ENCODE assay signal across 17 cellular contexts in the genomic region with DNA sequence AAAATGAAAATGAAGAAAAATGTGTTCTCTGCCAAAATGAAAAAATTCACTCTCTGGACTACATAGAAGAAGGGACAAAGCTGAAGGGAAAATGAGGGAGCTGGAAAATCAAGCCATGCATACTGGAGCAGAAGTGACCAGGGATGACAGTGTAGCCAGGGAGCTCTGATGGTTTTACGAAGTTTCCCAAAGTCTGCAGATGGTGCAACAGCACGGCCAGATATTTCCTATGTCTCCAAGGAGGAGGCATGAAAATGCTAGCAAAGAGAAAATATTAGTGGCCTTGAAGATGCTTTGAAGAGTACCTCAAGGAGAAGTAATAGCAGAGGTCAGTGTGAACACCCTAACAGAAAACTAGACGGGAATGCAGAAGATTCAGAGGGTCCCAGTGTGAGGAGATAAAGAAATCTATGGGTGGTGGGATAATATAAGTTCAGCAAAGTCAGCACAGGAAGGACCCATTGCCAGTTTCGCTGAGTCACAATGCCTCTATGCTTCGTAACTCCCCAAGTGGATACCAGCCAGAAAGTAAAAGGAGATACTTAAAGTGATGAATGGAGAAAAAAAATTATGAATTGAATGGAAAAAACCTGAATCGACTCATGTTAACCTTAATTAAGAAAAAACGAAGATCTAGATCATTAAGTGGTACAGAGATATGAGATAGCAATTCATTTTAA. TPM values are rescaled to one million over a fixed set of nuclear protein-coding genes. Genes with fewer than 3 reads are reported as not detected.
DNase-seq lines count a peak whose midpoint lies in the region; ATAC-seq, FAIRE-seq and TF ChIP-seq lines count a peak whose summit lies in the region.
"Had no signal": no experiment of that assay in that cellular context is flagged by ENCODE, and none has a peak within 500 bp of the region (broad histone marks: within the 10 kb centered on the region; RNA-seq: fewer than 3 reads in every experiment).

No MANE protein-coding gene starts in this region.

- no peaks in the 10 kb centered on the region for H4K20me1 ChIP-seq in H1 (replicated peaks in 1 of 2; ENCODE audit: control insufficient read depth in 1 of 2, insufficient read depth in 2 of 2, low read length in 2 of 2)

- H3K14ac ChIP-seq in H1 (ENCODE audit: insufficient read length): no peak overlapping the region

- H3K9ac ChIP-seq in H1 (replicated peaks in 1 of 4; ENCODE audit: extremely low read depth in 1 of 4, low read depth in 3 of 4, low read length in 3 of 4): no peak overlapping the region

- no peak for TF ChIP-seq POLR2A in H1 (IDR thresholded peaks at IDR 0.05; ENCODE audit: control extremely low read depth in 1 of 2, low read depth in 2 of 2, low read length in 2 of 2)

- H3K27me3 ChIP-seq in H1 (replicated peaks in 1 of 4; ENCODE audit: control insufficient read depth in 3 of 4, extremely low read depth in 1 of 4, insufficient read depth in 3 of 4, low read length in 3 of 4): no peaks in the 10 kb centered on the region
- no peaks in the 10 kb centered on the region for H3K27me3 ChIP-seq in H7 (ENCODE audit: control insufficient read depth, insufficient read depth, low read length)
- H3K27me3 ChIP-seq: ascending aorta had no signal

- H3K36me3 Mint-ChIP-seq in type B pancreatic cell: no peaks in the 10 kb centered on the region
- H3K36me3 Mint-ChIP-seq: activated CD4-positive, alpha-beta memory T cell treated with anti-CD3 and anti-CD28 coated beads for 36 hours had no signal

- no peak overlapping the region for H3K56ac ChIP-seq in H1 (replicated peaks; ENCODE audit: insufficient read length, low read depth, low read length)

- H2AFZ ChIP-seq in H1 (ENCODE audit: low read length): peak overlapping the region; percentile 48; the same call in 1 of the 2 replicates

- whole genome bisulfite sequencing in H1 (ENCODE audit: extremely low coverage in 1 of 2, insufficient coverage in 1 of 2, insufficient read length in 1 of 2, insufficient replicate concordance in 2 of 2, low coverage in 1 of 2, low lambda C conversion rate in 2 of 2, missing lambda C conversion rate in 1 of 2), 2 experiments: 82% methylated on average over 7 of the region's 7 CpGs; no CpG with 5 or more reads in 1 of the 2 experiments

- H3K9me3 ChIP-seq in H1 (ENCODE audit: insufficient read depth in 2 of 2, low read depth in 1 of 2, low read length in 1 of 2): no peaks in the 10 kb centered on the region
- H3K9me3 ChIP-seq: ascending aorta had no signal

- H3K4me2 ChIP-seq in H1 (ENCODE audit: insufficient read depth in 1 of 2, low read depth in 2 of 2, low read length in 2 of 2): no peak overlapping the region; a peak in 1 of 4 replicates

- H3K4me1 ChIP-seq in H1 (replicated peaks in 1 of 4; ENCODE audit: control insufficient read depth in 3 of 4, insufficient read depth in 4 of 4, low read length in 3 of 4): peaks cover 0 to 6% (median 1%) of the 10 kb centered on the region in 4 experiments; a peak in 4 of 7 replicates
- H3K4me1 ChIP-seq: ascending aorta had no signal

- DNase-seq in ELR (ENCODE audit: low read depth) (peak; percentile 53), RKO (ENCODE audit: low spot score) (peak; percentile 12), H1 (ENCODE audit: low read depth in 1 of 2, low spot score in 2 of 2) (no peak), omental fat pad (ENCODE audit: low spot score) (no peak), H7 (no peak), type B pancreatic cell (ENCODE audit: extremely low spot score, unreplicated experiment) (no peak)
- DNase-seq in activated T-cell treated with anti-CD3 and anti-CD28 coated beads, Interleukin-2, amount 50 U/mL, for 48 hours: no peak
- DNase-seq: activated CD4-positive, alpha-beta memory T cell treated with anti-CD3 and anti-CD28 coated beads for 36 hours; effector memory CD4-positive, alpha-beta T cell; left cardiac atrium; NCI-H2081; NK-92 treated with Interleukin-12 subunit alpha and Interleukin-12 subunit beta, amount 100 ng/mL, for 24 hours; SIG-M5 had no signal

- H4K5ac ChIP-seq in H1 (ENCODE audit: insufficient read length, low read depth, low read length): no peak overlapping the region

- no peak overlapping the region for H2AK5ac ChIP-seq in H1 (ENCODE audit: low read depth, low read length)

- no peak overlapping the region for H3K4me3 Mint-ChIP-seq in type B pancreatic cell
- H3K4me3 Mint-ChIP-seq: activated CD4-positive, alpha-beta memory T cell treated with anti-CD3 and anti-CD28 coated beads for 36 hours had no signal

- no peaks in the 10 kb centered on the region for H3K9me3 Mint-ChIP-seq in type B pancreatic cell
- H3K9me3 Mint-ChIP-seq: activated CD4-positive, alpha-beta memory T cell treated with anti-CD3 and anti-CD28 coated beads for 36 hours had no signal

- H2BK12ac ChIP-seq in H1 (ENCODE audit: low read depth, low read length): peak overlapping the region; percentile 12; the same call in 1 of the 2 replicates

- no peaks in the 10 kb centered on the region for H3K36me3 ChIP-seq in H1 (ENCODE audit: control insufficient read depth in 2 of 4, insufficient read depth in 4 of 4, low read length in 3 of 4)
- H3K36me3 ChIP-seq in H7 (replicated peaks; ENCODE audit: control insufficient read depth, insufficient read depth, low read length): no peaks in the 10 kb centered on the region
- H3K36me3 ChIP-seq: ascending aorta had no signal

- no peaks in the 10 kb centered on the region for H3K79me1 ChIP-seq in H1 (ENCODE audit: low read depth, low read length)

- ATAC-seq in omental fat pad (ENCODE audit: low FRiP score) (peak; percentile 76), HG03571 (IDR thresholded peaks at IDR 0.05; ENCODE audit: unreplicated experiment) (no peak)

- TF ChIP-seq CTCF in H1 (IDR thresholded peaks at IDR 0.05; ENCODE audit: control extremely low read depth in 1 of 3, insufficient read depth in 1 of 3, low read depth in 1 of 3, low read length in 3 of 3) (no peak), omental fat pad (IDR thresholded peaks at IDR 0.05) (no peak), type B pancreatic cell (conservative IDR thresholded peaks at IDR 0.05) (no peak)

- CTCF ChIA-PET in H1 (lab: Charles Lee; ENCODE audit: partially characterized antibody): interaction anchor here (0.9 to 1.3 kb wide), 4 partner anchors 9 to 233 kb away, joined by 3 read pairs; no protein-coding TSS in a partner anchor

- POLR2A ChIA-PET in H1 (lab: Charles Lee; ENCODE audit: partially characterized antibody): no interaction called here

- FAIRE-seq in H1 (lab: Jason Lieb, UNC): no peak
- FAIRE-seq: TTC549 had no signal

- H4K8ac ChIP-seq in H1 (ENCODE audit: extremely low read depth, insufficient read depth, low read length): no peak overlapping the region

- no peak overlapping the region for H2BK5ac ChIP-seq in H1 (ENCODE audit: low read depth, low read length)

- peaks cover 4% of the 10 kb centered on the region for H3K4me1 Mint-ChIP-seq in type B pancreatic cell (ENCODE audit: unreplicated experiment)

- H2BK20ac ChIP-seq in H1 (ENCODE audit: low read length): 0 out of 2 replicates have a peak overlapping the region, but pooled peaks have one; percentile 53

- H2BK15ac ChIP-seq in H1 (ENCODE audit: low read length): 0 out of 2 replicates have a peak overlapping the region, but pooled peaks have one; percentile 9

- no peak overlapping the region for H3K18ac ChIP-seq in H1 (ENCODE audit: extremely low read depth, low read length)

- no peak for TF ChIP-seq EP300 in H1 (IDR thresholded peaks at IDR 0.05; ENCODE audit: borderline replicate concordance in 1 of 2, low read depth in 2 of 2, low read length in 2 of 2)

- no peak overlapping the region for H3K23ac ChIP-seq in H1 (ENCODE audit: insufficient read length)

- H3K27me3 Mint-ChIP-seq in type B pancreatic cell: peaks cover 45% of the 10 kb centered on the region
- H3K27me3 Mint-ChIP-seq: activated CD4-positive, alpha-beta memory T cell treated with anti-CD3 and anti-CD28 coated beads for 36 hours had no signal

- H3K4me3 ChIP-seq in H1 (ENCODE audit: extremely low read depth in 1 of 4, insufficient read depth in 2 of 4, low read depth in 3 of 4, low read length in 4 of 4) (no peak overlapping the region), H7 (ENCODE audit: insufficient read depth, low read depth, low read length) (no peak overlapping the region)
- H3K4me3 ChIP-seq: ascending aorta had no signal

- H3K4ac ChIP-seq in H1 (replicated peaks; ENCODE audit: insufficient read length, low read depth, low read length): no peak overlapping the region

- H4K91ac ChIP-seq in H1 (replicated peaks; ENCODE audit: insufficient read length, low read length): no peak overlapping the region

- no peaks in the 10 kb centered on the region for H3K23me2 ChIP-seq in H1 (ENCODE audit: low read depth, low read length)

- no peak overlapping the region for H3K27ac Mint-ChIP-seq in type B pancreatic cell
- H3K27ac Mint-ChIP-seq: activated CD4-positive, alpha-beta memory T cell treated with anti-CD3 and anti-CD28 coated beads for 36 hours had no signal

- no peak overlapping the region for H3K27ac ChIP-seq in H1 (ENCODE audit: low read depth, low read length)
- H3K27ac ChIP-seq: ascending aorta, HL-60 had no signal

- no peaks in the 10 kb centered on the region for H3K79me2 ChIP-seq in H1 (ENCODE audit: control insufficient read depth in 1 of 2, insufficient read depth in 2 of 2, low read length in 2 of 2)

- TF ChIP-seq RAD21 in H1 (IDR thresholded peaks at IDR 0.05 in 1 of 2, conservative IDR thresholded peaks at IDR 0.05 in 1 of 2; ENCODE audit: low read depth in 2 of 2, low read length in 2 of 2): no peak

- no peak overlapping the region for H2BK120ac ChIP-seq in H1 (replicated peaks; ENCODE audit: low read depth, low read length)

TF ChIP-seq in H1, 55 proteins besides CTCF, POLR2A, EP300 and RAD21:
- peak; percentile 87 for TF ChIP-seq BACH1 (IDR thresholded peaks at IDR 0.05; ENCODE audit: low read length)
- TF ChIP-seq POU5F1 (IDR thresholded peaks at IDR 0.05; ENCODE audit: low read depth, low read length): no peak
- TF ChIP-seq MAFK (IDR thresholded peaks at IDR 0.05; ENCODE audit: low read depth, low read length): peak; percentile 59
- no peak for TF ChIP-seq RNF2 (IDR thresholded peaks at IDR 0.05; ENCODE audit: borderline replicate concordance, low read depth, low read length, missing control alignments, poor library complexity, severe bottlenecking)
- TF ChIP-seq RBBP5 (IDR thresholded peaks at IDR 0.05; ENCODE audit: borderline replicate concordance, low read depth, low read length): no peak

RNA-seq across cellular contexts. Expression of a gene that starts 39.1 kb away (rescaled TPM):
- 13.6 and 15.6 TPM in 2 replicates for total RNA-seq in H1 (2021; fragmentation: NEBNext Ultra II Directional; extraction: Animal tissue kit (Norgen Biotek cat#: 25700))
- polyA plus RNA-seq in H1 (2011; rRNA removed): 35.7 and 40.1 TPM in 2 replicates
- polyA plus RNA-seq in H1 (2011; cell fraction: cytosol; rRNA removed): 22.8 TPM
- 26.6 TPM for polyA plus RNA-seq in H1 (2011; cell fraction: nucleus; rRNA removed)
- 10.8 to 18.8 TPM (median 17.0 TPM) in 4 replicates for polyA plus RNA-seq in H1 (2012, experiment 1 of 2)
- polyA plus RNA-seq in H1 (2012, experiment 2 of 2): 17.7 TPM
- polyA plus RNA-seq in H1 (2013, experiment 1 of 2): 17.7 TPM
- 19.1 TPM for polyA plus RNA-seq in H1 (2013, experiment 2 of 2)
- polyA minus RNA-seq in H1 (2011; rRNA and poly(A)+ RNA removed): 17.0 and 17.2 TPM in 2 replicates
- 9.2 TPM for polyA minus RNA-seq in H1 (2011; cell fraction: cytosol; rRNA and poly(A)+ RNA removed)
- polyA minus RNA-seq in H1 (2011; cell fraction: nucleus; rRNA and poly(A)+ RNA removed): 8.1 TPM
- total RNA-seq in omental fat pad: 10 to 100 TPM; 13.0 to 19.6 (median 15.9) TPM
- total RNA-seq in H7 (2014; rRNA removed; shearing (Covaris generic)): 21.7 and 22.8 TPM in 2 replicates
- 10.7 and 15.7 TPM in 2 replicates for total RNA-seq in type B pancreatic cell (ENCODE audit: low replicate concordance)

Comparison
In these comparisons a context has a peak if more than half of its experiments do, and no peak if none do; other contexts are left out.
1. DNase-seq: peak in ELR (single experiment) and RKO (single experiment); none in H1 (0 of 2), omental fat pad (single experiment), H7 (single experiment), type B pancreatic cell (single experiment) and activated T-cell treated with anti-CD3 and anti-CD28 coated beads, Interleukin-2, amount 50 U/mL, for 48 hours (0 of 2).